10 cellular contexts compared by ENCODE assay signal in genomic region chr2:174482854-174483253, GRCh38.
"Had no signal": no experiment of that assay in that cellular context is flagged by ENCODE, and none has a peak within 500 bp of the region (broad histone marks: within the 10 kb centered on the region; RNA-seq: fewer than 3 reads in every experiment).

No MANE protein-coding gene starts in this region.

- H3K9ac ChIP-seq: GM23248 had no signal

- ATAC-seq: HepG2 had no signal

- H3K4me3 ChIP-seq: GM23248 had no signal

- H3K27ac Mint-ChIP-seq: H9, HFFc6, IgD-negative memory B cell had no signal

- H3K9me3 Mint-ChIP-seq: HFFc6, IgD-negative memory B cell had no signal

- DNase-seq: GM23248, GOT3, H9, HCEC 1CT, HFFc6, KG1 had no signal

- H2AFZ ChIP-seq: GM23248 had no signal

- FAIRE-seq: H54, HepG2 had no signal

- H3K4me3 Mint-ChIP-seq: H9, HFFc6 had no signal

- H3K27ac ChIP-seq: GM23248, HL-60 had no signal
